ENCODE assay signal across 8 cellular contexts in the genomic region with DNA sequence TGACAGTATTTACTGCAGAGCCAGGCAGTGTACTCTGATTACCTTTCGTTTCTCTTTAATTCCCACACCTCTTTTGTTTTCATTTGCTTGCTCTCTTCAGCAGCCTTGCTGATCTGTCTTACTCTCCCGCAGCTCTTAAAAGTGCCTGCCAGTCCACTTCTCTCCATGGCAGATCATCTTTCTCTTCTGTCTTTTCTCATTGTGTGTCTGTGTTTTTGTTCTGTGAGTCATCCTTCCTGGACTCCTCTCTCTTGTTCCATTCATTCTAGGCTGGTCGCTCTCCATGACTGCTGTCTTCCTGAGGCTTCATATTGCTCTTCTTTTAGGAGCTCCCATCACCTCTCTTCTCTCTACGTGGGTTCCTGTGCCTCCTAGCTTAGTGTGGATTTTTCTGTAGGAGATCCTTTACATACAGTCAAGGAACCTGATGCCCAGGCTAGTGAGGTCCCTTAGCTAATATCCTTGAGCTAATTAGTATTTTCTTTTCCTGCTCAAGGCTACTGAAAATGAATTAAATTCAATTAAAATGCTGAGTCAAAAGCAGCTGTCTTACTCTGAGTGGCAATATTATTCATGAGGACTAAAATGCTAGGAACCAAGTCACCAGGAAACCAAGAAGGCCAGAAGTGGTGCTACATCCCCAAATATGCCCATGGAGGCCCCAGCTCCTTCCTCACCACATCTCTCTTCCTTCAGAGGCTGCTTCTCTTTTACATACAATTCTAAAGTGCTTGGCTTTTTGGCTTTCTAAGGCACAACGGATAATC.
DNase-seq lines count a peak whose midpoint lies in the region; ATAC-seq and TF ChIP-seq lines count a peak whose summit lies in the region.

No MANE protein-coding gene starts in this region.

- peaks cover 28% of the 10 kb centered on the region for H3K4me1 Mint-ChIP-seq in T-helper 1 cell treated with Interleukin-12 subunit alpha and Interleukin-12 subunit beta and Interleukin-4 antibody, amounts not matched to agents 30 μg/mL and 1 μg/mL, for 36 hours (ENCODE audit: low read depth)

- H3K9me3 ChIP-seq in prostate gland: no peaks in the 10 kb centered on the region

- H3K36me3 ChIP-seq in ACC112 (ENCODE audit: insufficient read depth, low read length) (no peaks in the 10 kb centered on the region), prostate gland (no peaks in the 10 kb centered on the region)

- H3K4me3 Mint-ChIP-seq in T-helper 1 cell treated with Interleukin-12 subunit alpha and Interleukin-12 subunit beta and Interleukin-4 antibody, amounts not matched to agents 30 μg/mL and 1 μg/mL, for 36 hours: peak overlapping the region; percentile 4

- H3K27me3 ChIP-seq in ACC112 (ENCODE audit: insufficient read depth, low read length) (no peaks in the 10 kb centered on the region), HL-60 (ENCODE audit: insufficient read depth, poor library complexity, severe bottlenecking) (no peaks in the 10 kb centered on the region), foreskin keratinocyte (no peaks in the 10 kb centered on the region), prostate gland (replicated peaks; ENCODE audit: insufficient read depth) (no peaks in the 10 kb centered on the region)

- peaks cover 13% of the 10 kb centered on the region for H3K79me2 ChIP-seq in ACC112 (ENCODE audit: control insufficient read depth, insufficient read depth, low read length, unreplicated experiment)

- H3K27ac Mint-ChIP-seq in T-helper 1 cell treated with Interleukin-12 subunit alpha and Interleukin-12 subunit beta and Interleukin-4 antibody, amounts not matched to agents 30 μg/mL and 1 μg/mL, for 36 hours: peak overlapping the region; percentile 0

- peak in 1 of 2 experiments; percentile 23 for DNase-seq in HL-60 (ENCODE audit: low read depth in 1 of 2, low spot score in 1 of 2)
- peak in 1 of 2 donors; percentile 70 for DNase-seq in foreskin keratinocyte
- no peak for DNase-seq in NCI-H128 (lab: John Stamatoyannopoulos, UW; ENCODE audit: unreplicated experiment)
- DNase-seq in activated CD4-positive, CD25-positive, alpha-beta regulatory T cell (lab: John Stamatoyannopoulos, UW): no peak
- DNase-seq in prostate gland (ENCODE audit: low spot score): no peak

- peaks cover 2% of the 10 kb centered on the region for H3K36me3 Mint-ChIP-seq in T-helper 1 cell treated with Interleukin-12 subunit alpha and Interleukin-12 subunit beta and Interleukin-4 antibody, amounts not matched to agents 30 μg/mL and 1 μg/mL, for 36 hours (ENCODE audit: low read depth)

- TF ChIP-seq CTCF in HL-60 (IDR thresholded peaks at IDR 0.05; ENCODE audit: insufficient read depth, low read length) (no peak), foreskin keratinocyte (conservative IDR thresholded peaks at IDR 0.05) (no peak), prostate gland (IDR thresholded peaks at IDR 0.05) (no peak)

- peaks cover 41% of the 10 kb centered on the region for H3K4me1 ChIP-seq in ACC112 (ENCODE audit: control insufficient read depth, insufficient read depth, low read length, unreplicated experiment)
- H3K4me1 ChIP-seq in foreskin keratinocyte: peaks cover 53% of the 10 kb centered on the region
- no peaks in the 10 kb centered on the region for H3K4me1 ChIP-seq in prostate gland (replicated peaks)

- ATAC-seq in foreskin keratinocyte (peak; percentile 48), GM19397 (IDR thresholded peaks at IDR 0.05; ENCODE audit: unreplicated experiment) (no peak)

- H3K27ac ChIP-seq in ACC112 (ENCODE audit: low read depth, low read length): peak overlapping the region; percentile 72
- peak overlapping the region; percentile 34 for H3K27ac ChIP-seq in HL-60 (replicated peaks)
- H3K27ac ChIP-seq in foreskin keratinocyte: peak overlapping the region; percentile 30
- no peak overlapping the region for H3K27ac ChIP-seq in prostate gland

- H2AFZ ChIP-seq in ACC112 (ENCODE audit: low read length, unreplicated experiment): no peak overlapping the region

- no peaks in the 10 kb centered on the region for H3K9me3 Mint-ChIP-seq in T-helper 1 cell treated with Interleukin-12 subunit alpha and Interleukin-12 subunit beta and Interleukin-4 antibody, amounts not matched to agents 30 μg/mL and 1 μg/mL, for 36 hours

- intact Hi-C loops in prostate gland (cut with DNase I): no loop called here

- WGBS in prostate gland: 53% methylated on average over 5 of the region's 5 CpGs

- no peak for TF ChIP-seq POLR2A in prostate gland (IDR thresholded peaks at IDR 0.05)

- H3K4me3 ChIP-seq in ACC112 (ENCODE audit: low read depth, low read length) (peak overlapping the region; percentile 17), HL-60 (replicated peaks; ENCODE audit: insufficient read depth, low read length) (no peak overlapping the region), prostate gland (no peak overlapping the region)

- no peaks in the 10 kb centered on the region for H3K27me3 Mint-ChIP-seq in T-helper 1 cell treated with Interleukin-12 subunit alpha and Interleukin-12 subunit beta and Interleukin-4 antibody, amounts not matched to agents 30 μg/mL and 1 μg/mL, for 36 hours (ENCODE audit: low read depth)

Comparison
In these comparisons a context has a peak if more than half of its experiments do, and no peak if none do; other contexts are left out.
1. H3K27ac ChIP-seq: peak in ACC112 (single experiment), HL-60 (single experiment) and foreskin keratinocyte (single experiment); none in prostate gland (0 of 2).